ENCODE assay signal across 2 cellular contexts in the genomic region with DNA sequence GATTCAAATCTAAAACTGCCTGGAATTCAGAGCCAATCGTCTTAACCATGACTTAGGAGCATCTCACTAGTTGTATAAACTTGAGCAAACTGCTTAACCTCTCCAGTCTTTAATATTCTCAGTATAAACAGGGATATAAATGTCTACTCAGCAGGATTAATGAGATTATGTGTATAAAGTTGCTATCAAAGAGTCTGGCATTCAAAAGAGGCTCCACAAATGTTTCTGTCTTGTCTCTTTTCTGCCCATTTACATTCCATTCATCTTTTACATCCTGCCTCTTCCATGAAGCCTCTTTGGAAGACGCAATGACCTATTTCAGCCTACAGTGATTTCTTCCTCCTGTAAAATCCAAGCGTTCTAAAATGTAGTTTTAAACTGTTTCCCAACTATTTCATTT.
A peak's percentile ranks its signal among the peaks of the same experiment; 100 is the strongest.
TF ChIP-seq lines count a peak whose summit lies in the region.

No MANE protein-coding gene starts in this region.

TF ChIP-seq in HepG2, 621 proteins besides CTCF, POLR2A, EP300 and RAD21:
- peak; percentile 84 for TF ChIP-seq MAFF (IDR thresholded peaks at IDR 0.05; ENCODE audit: low read depth, low read length)
- no peak for TF ChIP-seq KDM1A (CRISPR knock-in tag; IDR thresholded peaks at IDR 0.05)
- TF ChIP-seq MAFK (conservative IDR thresholded peaks at IDR 0.05 in 1 of 2, IDR thresholded peaks at IDR 0.05 in 1 of 2; ENCODE audit: low read length in 2 of 2), result peak; percentile 73 to 87

TF ChIP-seq in endothelial cell of umbilical vein, 7 proteins besides CTCF, POLR2A, EP300 and RAD21:
- TF ChIP-seq EZH2 (IDR thresholded peaks at IDR 0.05; ENCODE audit: borderline replicate concordance, low read depth, low read length, severe bottlenecking) (no peak), GATA2 (IDR thresholded peaks at IDR 0.05; ENCODE audit: insufficient read depth, insufficient read length, low read depth, low read length) (no peak), MYC (IDR thresholded peaks at IDR 0.05; ENCODE audit: low read depth, low read length) (no peak), FOS (IDR thresholded peaks at IDR 0.05; ENCODE audit: borderline replicate concordance, insufficient read depth, low read length) (no peak), JUN (IDR thresholded peaks at IDR 0.05; ENCODE audit: borderline replicate concordance, insufficient read depth, insufficient read length, low read depth) (no peak), POLR2AphosphoS5 (IDR thresholded peaks at IDR 0.05; ENCODE audit: insufficient read depth, low read depth, low read length) (no peak)
- TF ChIP-seq, protein P1, sequence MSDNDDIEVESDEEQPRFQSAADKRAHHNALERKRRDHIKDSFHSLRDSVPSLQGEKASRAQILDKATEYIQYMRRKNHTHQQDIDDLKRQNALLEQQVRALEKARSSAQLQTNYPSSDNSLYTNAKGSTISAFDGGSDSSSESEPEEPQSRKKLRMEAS (IDR thresholded peaks at IDR 0.05; ENCODE audit: insufficient read depth, insufficient read length), result no peak
TF ChIP-seq in endothelial cell of umbilical vein: peak in this region for 0.
